ENCODE assay signal across 8 cellular contexts in the genomic region with DNA sequence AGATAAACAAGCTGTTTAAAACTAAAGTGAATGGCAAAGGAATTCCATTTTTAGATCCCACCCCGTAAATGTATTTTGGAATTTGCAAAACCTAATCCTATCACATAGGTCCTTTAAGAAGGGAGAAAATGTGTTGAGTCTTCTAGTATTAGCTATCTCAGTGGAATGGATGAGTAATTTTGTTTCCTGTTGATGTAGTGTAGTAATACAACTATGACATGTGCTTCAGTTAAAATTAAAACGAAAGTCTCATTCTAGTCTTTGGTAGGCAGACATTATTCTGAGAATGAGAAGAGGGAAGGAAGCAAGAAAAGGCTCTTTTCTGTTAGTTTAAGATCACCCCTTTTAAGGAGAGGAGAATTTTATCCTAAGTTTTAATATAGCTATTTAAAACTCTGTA.
DNase-seq lines count a peak whose midpoint lies in the region; ATAC-seq, FAIRE-seq and TF ChIP-seq lines count a peak whose summit lies in the region.

No MANE protein-coding gene starts in this region.

- H3K4me1 Mint-ChIP-seq in stimulated activated naive CD8-positive, alpha-beta T cell treated with anti-CD3 and anti-CD28 coated beads, Interleukin-15, Interleukin-2, amounts not matched to agents 100 ng/mL and 50 ng/mL, for 24 hours (ENCODE audit: low read depth) = peaks cover 13% of the 10 kb centered on the region

- no peaks in the 10 kb centered on the region for H3K79me2 ChIP-seq in endothelial cell of umbilical vein (ENCODE audit: control insufficient read depth, insufficient read depth, low read length)

- H3K4me2 ChIP-seq in endothelial cell of umbilical vein (ENCODE audit: insufficient read depth, low read length) = peak overlapping the region; percentile 87

- H3K9me3 Mint-ChIP-seq in stimulated activated naive CD8-positive, alpha-beta T cell treated with anti-CD3 and anti-CD28 coated beads, Interleukin-15, Interleukin-2, amounts not matched to agents 100 ng/mL and 50 ng/mL, for 24 hours = no peaks in the 10 kb centered on the region

- dilution Hi-C loops in endothelial cell of umbilical vein (cut with MboI; ENCODE audit: extremely low pct_ligation_motif_present, low sequenced_read_pairs) = no loop called here

- no peaks in the 10 kb centered on the region for H3K9me1 ChIP-seq in endothelial cell of umbilical vein (replicated peaks; ENCODE audit: control insufficient read depth, extremely low read depth, insufficient read depth, low read length)

- intact Hi-C loops in endothelial cell of umbilical vein (cut with micrococcal nuclease) = no loop called here

- no TSS peak for BruUV-seq in endothelial cell of umbilical vein (replicated peaks; lab: Mats Ljungman, UMichigan)

- no peaks in the 10 kb centered on the region for H3K36me3 ChIP-seq in endothelial cell of umbilical vein (ENCODE audit: control insufficient read depth in 2 of 2, extremely low read depth in 1 of 2, insufficient read depth in 2 of 2, low read length in 2 of 2)

- H3K4me3 Mint-ChIP-seq in stimulated activated naive CD8-positive, alpha-beta T cell treated with anti-CD3 and anti-CD28 coated beads, Interleukin-15, Interleukin-2, amounts not matched to agents 100 ng/mL and 50 ng/mL, for 24 hours = peak overlapping the region; percentile 18

- peak; percentile 85 for FAIRE-seq in endothelial cell of umbilical vein (lab: Jason Lieb, UNC)

- H3K27ac Mint-ChIP-seq in stimulated activated naive CD8-positive, alpha-beta T cell treated with anti-CD3 and anti-CD28 coated beads, Interleukin-15, Interleukin-2, amounts not matched to agents 100 ng/mL and 50 ng/mL, for 24 hours = peak overlapping the region; percentile 81

- no peaks in the 10 kb centered on the region for H3K36me3 Mint-ChIP-seq in stimulated activated naive CD8-positive, alpha-beta T cell treated with anti-CD3 and anti-CD28 coated beads, Interleukin-15, Interleukin-2, amounts not matched to agents 100 ng/mL and 50 ng/mL, for 24 hours (ENCODE audit: low read depth)

- peak overlapping the region; percentile 57 for H3K9ac ChIP-seq in endothelial cell of umbilical vein (replicated peaks; ENCODE audit: extremely low read depth, insufficient read depth, low read length)

- TF ChIP-seq CTCF in GM10266 (IDR thresholded peaks at IDR 0.05; ENCODE audit: control insufficient read depth, insufficient read depth, low read depth, missing control alignments) (no peak), endothelial cell of umbilical vein (IDR thresholded peaks at IDR 0.05; ENCODE audit: extremely low read depth in 1 of 2, insufficient read depth in 1 of 2, low read depth in 1 of 2, low read length in 2 of 2) (no peak)

- no peaks in the 10 kb centered on the region for H3K27me3 Mint-ChIP-seq in stimulated activated naive CD8-positive, alpha-beta T cell treated with anti-CD3 and anti-CD28 coated beads, Interleukin-15, Interleukin-2, amounts not matched to agents 100 ng/mL and 50 ng/mL, for 24 hours

- H3K27me3 ChIP-seq in endothelial cell of umbilical vein (ENCODE audit: control insufficient read depth in 2 of 2, insufficient read depth in 2 of 2, low read length in 2 of 2) = no peaks in the 10 kb centered on the region

- H3K4me1 ChIP-seq in endothelial cell of umbilical vein (ENCODE audit: control insufficient read depth, extremely low read depth, insufficient read depth, low read length) = peaks cover 12% of the 10 kb centered on the region

- CTCF ChIA-PET in endothelial cell of umbilical vein (lab: Charles Lee) = interaction anchor here (0.6 to 3.5 kb wide), 6 partner anchors 10 to 245 kb away, joined by 3 to 13 read pairs (median 4); no protein-coding TSS in a partner anchor

- peak overlapping the region; percentile 74 for H3K27ac ChIP-seq in endothelial cell of umbilical vein (ENCODE audit: insufficient read depth, low read depth, low read length)

- no peak for TF ChIP-seq POLR2A in endothelial cell of umbilical vein (IDR thresholded peaks at IDR 0.05; ENCODE audit: low read depth, low read length)

- DNase-seq in GM10266 (ENCODE audit: extremely low spot score) (peak; percentile 31), NAMALWA (ENCODE audit: low spot score) (peak; percentile 37), endothelial cell of umbilical vein (ENCODE audit: low read depth, low spot score) (peak; percentile 75), KG1 (lab: John Stamatoyannopoulos, UW) (no peak), DMS114 treated with DMSO at 0.1 percent for 48 hours (lab: John Stamatoyannopoulos, UW; ENCODE audit: unreplicated experiment) (no peak)
- no peak for DNase-seq in stimulated activated CD4-positive, alpha-beta T cell treated with anti-CD3 and anti-CD28 coated beads, Interleukin-12 subunit alpha, Interleukin-12 subunit beta, amount 100 ng/mL, for 4 hours

- H3K9me3 ChIP-seq in endothelial cell of umbilical vein (replicated peaks; ENCODE audit: control insufficient read depth, insufficient read depth, low read length) = no peaks in the 10 kb centered on the region

- peak; percentile 94 for ATAC-seq in GM21723 (IDR thresholded peaks at IDR 0.05; ENCODE audit: unreplicated experiment)

- H4K20me1 ChIP-seq in endothelial cell of umbilical vein (replicated peaks; ENCODE audit: control insufficient read depth, extremely low read depth, insufficient read depth, low read length) = no peaks in the 10 kb centered on the region

- peak overlapping the region in 1 of 3 experiments; percentile 40 for H3K4me3 ChIP-seq in endothelial cell of umbilical vein (replicated peaks in 1 of 3; ENCODE audit: insufficient read depth in 1 of 3, low read depth in 1 of 3, low read length in 3 of 3)

- H2AFZ ChIP-seq in endothelial cell of umbilical vein (ENCODE audit: low read depth, low read length) = peak overlapping the region; percentile 68

- POLR2A ChIA-PET in endothelial cell of umbilical vein (lab: Charles Lee) = no interaction called here

TF ChIP-seq in endothelial cell of umbilical vein, 7 proteins besides CTCF, POLR2A, EP300 and RAD21:
- TF ChIP-seq JUN (IDR thresholded peaks at IDR 0.05; ENCODE audit: borderline replicate concordance, insufficient read depth, insufficient read length, low read depth) (peak; percentile 85), GATA2 (IDR thresholded peaks at IDR 0.05; ENCODE audit: insufficient read depth, insufficient read length, low read depth, low read length) (no peak), FOS (IDR thresholded peaks at IDR 0.05; ENCODE audit: borderline replicate concordance, insufficient read depth, low read length) (peak; percentile 83)

Comparison
In these comparisons a context has a peak if more than half of its experiments do, and no peak if none do; other contexts are left out.
1. DNase-seq: peak in GM10266 (single experiment), NAMALWA (single experiment) and endothelial cell of umbilical vein (single experiment); none in KG1 (single experiment), stimulated activated CD4-positive, alpha-beta T cell treated with anti-CD3 and anti-CD28 coated beads, Interleukin-12 subunit alpha, Interleukin-12 subunit beta, amount 100 ng/mL, for 4 hours (single experiment) and DMS114 treated with DMSO at 0.1 percent for 48 hours (single experiment).